ENCODE assay signal across 11 cellular contexts in genomic region chr16:28980330-28980729, GRCh38. TPM values are rescaled to one million over a fixed set of nuclear protein-coding genes. Genes with fewer than 3 reads are reported as not detected.
DNase-seq lines count a peak whose midpoint lies in the region; ATAC-seq, FAIRE-seq and TF ChIP-seq lines count a peak whose summit lies in the region.
"Not testable (repeated sequence)": the region's sequence is repeated elsewhere in the genome, so short reads cannot be mapped to it uniquely, and the experiment has no call there.
"Had no signal": no experiment of that assay in that cellular context is flagged by ENCODE, and none has a peak within 500 bp of the region (broad histone marks: within the 10 kb centered on the region; RNA-seq: fewer than 3 reads in every experiment).

No MANE protein-coding gene starts in this region.

- H2BK12ac ChIP-seq in H1 (ENCODE audit: low read depth, low read length), result not testable (repeated sequence)

- POLR2A ChIA-PET in HCT116 (lab: Charles Lee); Panc1 (lab: Charles Lee): not testable (repeated sequence)
- POLR2A ChIA-PET in H1 (lab: Charles Lee; ENCODE audit: partially characterized antibody), result interaction anchor here (1.1 to 1.9 kb wide), 2 partner anchors 10 to 18 kb away, joined by 3 to 4 read pairs; no protein-coding TSS in a partner anchor

- RAD21 ChIA-PET in HCT116 (lab: Charles Lee; ENCODE audit: low non-redundant PET in 1 of 2, low total read pairs in 2 of 2, uncharacterized antibody in 2 of 2, unreplicated experiment in 2 of 2), result not testable (repeated sequence)

- H3K14ac ChIP-seq in H1 (ENCODE audit: insufficient read length), result not testable (repeated sequence)

- not testable (repeated sequence) for TF ChIP-seq POLR2A in HCT116 (IDR thresholded peaks at IDR 0.05; ENCODE audit: borderline replicate concordance, extremely low read depth, insufficient read depth, insufficient read length); NB4 (IDR thresholded peaks at IDR 0.05; ENCODE audit: extremely low read depth, insufficient read length); H1 (IDR thresholded peaks at IDR 0.05; ENCODE audit: control extremely low read depth in 1 of 2, low read depth in 2 of 2, low read length in 2 of 2)

- not testable (repeated sequence) for H3K4ac ChIP-seq in H1 (replicated peaks; ENCODE audit: insufficient read length, low read depth, low read length); mesendoderm (ENCODE audit: low read depth, low read length)

- peaks cover 11% of the 10 kb centered on the region for H3K4me1 Mint-ChIP-seq in Calu3 (ENCODE audit: low read depth, unreplicated experiment)
- H3K4me1 Mint-ChIP-seq in type B pancreatic cell (ENCODE audit: unreplicated experiment), result not testable (repeated sequence)

- not testable (repeated sequence) for H3K79me1 ChIP-seq in H1 (ENCODE audit: low read depth, low read length); mesendoderm (ENCODE audit: low read length)

- not testable (repeated sequence) for H4K91ac ChIP-seq in H1 (replicated peaks; ENCODE audit: insufficient read length, low read length)

- H3K4me3 Mint-ChIP-seq in Calu3 (ENCODE audit: low read depth, unreplicated experiment); type B pancreatic cell: not testable (repeated sequence)

- H3K4me3 ChIP-seq in HCT116 (replicated peaks in 1 of 2; ENCODE audit: low read depth in 1 of 2, low read length in 2 of 2); NB4 (ENCODE audit: low read depth, low read length); Panc1 (ENCODE audit: low read depth in 2 of 2, low read length in 2 of 2); H1 (ENCODE audit: extremely low read depth in 1 of 4, insufficient read depth in 2 of 4, low read depth in 3 of 4, low read length in 4 of 4); mesendoderm (ENCODE audit: low read length): not testable (repeated sequence)

- not testable (repeated sequence) for H4K8ac ChIP-seq in H1 (ENCODE audit: extremely low read depth, insufficient read depth, low read length); mesendoderm (ENCODE audit: low read depth, low read length)

- TF ChIP-seq EP300 in H1 (IDR thresholded peaks at IDR 0.05; ENCODE audit: borderline replicate concordance in 1 of 2, low read depth in 2 of 2, low read length in 2 of 2), result not testable (repeated sequence)

- H3K27ac ChIP-seq in HCT116 (ENCODE audit: low read depth, low read length); Panc1 (ENCODE audit: low read length); H1 (ENCODE audit: low read depth, low read length); mesendoderm (ENCODE audit: low read depth, low read length): not testable (repeated sequence)

- not testable (repeated sequence) for TF ChIP-seq RAD21 in HCT116 (IDR thresholded peaks at IDR 0.05; ENCODE audit: low read depth); H1 (IDR thresholded peaks at IDR 0.05 in 1 of 2, conservative IDR thresholded peaks at IDR 0.05 in 1 of 2; ENCODE audit: low read depth in 2 of 2, low read length in 2 of 2)

- H3K36me3 ChIP-seq in HCT116 (ENCODE audit: control insufficient read depth in 1 of 2, insufficient read depth in 2 of 2, low read length in 2 of 2) (peaks cover 0 to 15% of the 10 kb centered on the region in 2 experiments; a peak in 2 of 4 replicates), H1 (ENCODE audit: control insufficient read depth in 2 of 4, insufficient read depth in 4 of 4, low read length in 3 of 4) (peaks cover 0 to 16% (median 5%) of the 10 kb centered on the region in 4 experiments; a peak in 4 of 8 replicates)
- H3K36me3 ChIP-seq in Panc1 (ENCODE audit: control insufficient read depth, insufficient read depth, low read length); mesendoderm (ENCODE audit: control insufficient read depth, insufficient read depth, low read length): not testable (repeated sequence)

- H3K9me2 ChIP-seq in HCT116 (ENCODE audit: insufficient read depth), result not testable (repeated sequence)

- not testable (repeated sequence) for H4K20me1 ChIP-seq in HCT116 (ENCODE audit: insufficient read depth); H1 (replicated peaks in 1 of 2; ENCODE audit: control insufficient read depth in 1 of 2, insufficient read depth in 2 of 2, low read length in 2 of 2)

- not testable (repeated sequence) for H3K23ac ChIP-seq in H1 (ENCODE audit: insufficient read length); mesendoderm (ENCODE audit: low read length)

- not testable (repeated sequence) for H3K27me3 Mint-ChIP-seq in Calu3 (ENCODE audit: unreplicated experiment); type B pancreatic cell

- not testable (repeated sequence) for H3K79me2 ChIP-seq in HCT116 (ENCODE audit: insufficient read depth, low read length); H1 (ENCODE audit: control insufficient read depth in 1 of 2, insufficient read depth in 2 of 2, low read length in 2 of 2); mesendoderm (ENCODE audit: control insufficient read depth, insufficient read depth, low read length)

- not testable (repeated sequence) for H3K27me3 ChIP-seq in HCT116 (ENCODE audit: insufficient read depth, low read length); Panc1 (ENCODE audit: control insufficient read depth, insufficient read depth, low read length); H1 (replicated peaks in 1 of 4; ENCODE audit: control insufficient read depth in 3 of 4, extremely low read depth in 1 of 4, insufficient read depth in 3 of 4, low read length in 3 of 4); mesendoderm (ENCODE audit: insufficient read depth, low read length, poor library complexity)

- not testable (repeated sequence) for BruUV-seq in Calu3 (replicated peaks; lab: Mats Ljungman, UMichigan); HCT116 (replicated peaks; lab: Mats Ljungman, UMichigan); Panc1 (replicated peaks; lab: Mats Ljungman, UMichigan)

- H3K18ac ChIP-seq in H1 (ENCODE audit: extremely low read depth, low read length); mesendoderm (ENCODE audit: low read length): not testable (repeated sequence)

- H3K23me2 ChIP-seq in H1 (ENCODE audit: low read depth, low read length), result not testable (repeated sequence)

- not testable (repeated sequence) for H2BK5ac ChIP-seq in H1 (ENCODE audit: low read depth, low read length); mesendoderm (ENCODE audit: low read length)

- H2BK15ac ChIP-seq in H1 (ENCODE audit: low read length); mesendoderm (replicated peaks; ENCODE audit: low read depth): not testable (repeated sequence)

- intact Hi-C loops in Calu3 (cut with micrococcal nuclease; ENCODE audit: unreplicated experiment); HCT116 (cut with micrococcal nuclease); Panc1 (cut with micrococcal nuclease; ENCODE audit: unreplicated experiment): not testable (repeated sequence)

- not testable (repeated sequence) for FAIRE-seq in H1 (lab: Jason Lieb, UNC)

- H3K4me2 ChIP-seq in HCT116 (ENCODE audit: low read length); H1 (ENCODE audit: insufficient read depth in 1 of 2, low read depth in 2 of 2, low read length in 2 of 2); mesendoderm (ENCODE audit: low read length): not testable (repeated sequence)

- not testable (repeated sequence) for H2BK20ac ChIP-seq in H1 (ENCODE audit: low read length)

- H4K5ac ChIP-seq in H1 (ENCODE audit: insufficient read length, low read depth, low read length); mesendoderm (ENCODE audit: low read length): not testable (repeated sequence)

- DNase-seq in Calu3 (peak; percentile 15), mesendoderm (peak; percentile 22)
- not testable (repeated sequence) for DNase-seq in HCT116 (ENCODE audit: low read depth, low spot score); NB4 (ENCODE audit: low read depth); Panc1 (ENCODE audit: low read depth, low spot score); H1 (ENCODE audit: low read depth in 1 of 2, low spot score in 2 of 2); type B pancreatic cell (ENCODE audit: extremely low spot score, unreplicated experiment)

- peak; percentile 64 for ATAC-seq in HCT116
- not testable (repeated sequence) for ATAC-seq in Panc1

- H3K4me1 ChIP-seq in HCT116 (ENCODE audit: control insufficient read depth in 1 of 2, insufficient read depth in 2 of 2, low read length in 2 of 2); Panc1 (ENCODE audit: control insufficient read depth, insufficient read depth, low read length); H1 (replicated peaks in 1 of 4; ENCODE audit: control insufficient read depth in 3 of 4, insufficient read depth in 4 of 4, low read length in 3 of 4); mesendoderm (ENCODE audit: control insufficient read depth, low read depth, low read length): not testable (repeated sequence)

- H3K9ac ChIP-seq in HCT116 (ENCODE audit: low read length); H1 (replicated peaks in 1 of 4; ENCODE audit: extremely low read depth in 1 of 4, low read depth in 3 of 4, low read length in 3 of 4); mesendoderm (ENCODE audit: low read length): not testable (repeated sequence)

- H3K36me3 Mint-ChIP-seq in Calu3 (ENCODE audit: insufficient read depth, unreplicated experiment), result peaks cover 20% of the 10 kb centered on the region
- not testable (repeated sequence) for H3K36me3 Mint-ChIP-seq in type B pancreatic cell

- H3K27ac Mint-ChIP-seq in Calu3 (ENCODE audit: unreplicated experiment); type B pancreatic cell: not testable (repeated sequence)

- H3K9me3 ChIP-seq in HCT116 (ENCODE audit: control insufficient read depth in 1 of 2, insufficient read depth in 1 of 2, low read depth in 1 of 2, low read length in 2 of 2); Panc1 (ENCODE audit: control insufficient read depth, insufficient read depth, low read depth, low read length); H1 (ENCODE audit: insufficient read depth in 2 of 2, low read depth in 1 of 2, low read length in 1 of 2): not testable (repeated sequence)

- not testable (repeated sequence) for TF ChIP-seq CTCF in Calu3 (IDR thresholded peaks at IDR 0.05; ENCODE audit: unreplicated experiment)
- peak; percentile 29 for TF ChIP-seq CTCF in GM12873 (IDR thresholded peaks at IDR 0.05; ENCODE audit: insufficient read depth, low read depth, low read length, missing control alignments)
- peak; percentile 18 to 31 (median 22); a peak in 2 of 6 replicates for TF ChIP-seq CTCF in HCT116 (IDR thresholded peaks at IDR 0.05 in 2 of 3, conservative IDR thresholded peaks at IDR 0.05 in 1 of 3; ENCODE audit: borderline replicate concordance in 1 of 3, insufficient read depth in 1 of 3, low read depth in 2 of 3, low read length in 2 of 3)
- TF ChIP-seq CTCF in NB4 (IDR thresholded peaks at IDR 0.05; ENCODE audit: low read depth, low read length), result peak; percentile 7
- peak; percentile 42 for TF ChIP-seq CTCF in Panc1 (IDR thresholded peaks at IDR 0.05)
- peak; percentile 19 to 27 (median 24); a peak in 3 of 4 replicates for TF ChIP-seq CTCF in H1 (IDR thresholded peaks at IDR 0.05; ENCODE audit: control extremely low read depth in 1 of 3, insufficient read depth in 1 of 3, low read depth in 1 of 3, low read length in 3 of 3)
- TF ChIP-seq CTCF in type B pancreatic cell (conservative IDR thresholded peaks at IDR 0.05), result peak; percentile 35

- H2AFZ ChIP-seq in HCT116 (ENCODE audit: low read depth, low read length, poor library complexity, severe bottlenecking); H1 (ENCODE audit: low read length): not testable (repeated sequence)

- H3K56ac ChIP-seq in H1 (replicated peaks; ENCODE audit: insufficient read length, low read depth, low read length); mesendoderm (ENCODE audit: low read length): not testable (repeated sequence)

- H3K9me3 Mint-ChIP-seq in Calu3 (ENCODE audit: low read depth, unreplicated experiment); type B pancreatic cell: not testable (repeated sequence)

- WGBS in H1 (ENCODE audit: extremely low coverage in 1 of 2, insufficient coverage in 1 of 2, insufficient read length in 1 of 2, insufficient replicate concordance in 2 of 2, low coverage in 1 of 2, low lambda C conversion rate in 2 of 2, missing lambda C conversion rate in 1 of 2), 2 experiments, result 84% methylated on average over 7 of the region's 7 CpGs; no CpG with 5 or more reads in 1 of the 2 experiments
- no CpG with 5 or more reads among the region's 7 CpGs for WGBS in mesendoderm (ENCODE audit: extremely low coverage, insufficient coverage, low lambda C conversion rate)

- CTCF ChIA-PET in Calu3 (lab: Charles Lee); HCT116 (lab: Charles Lee); Panc1 (lab: Charles Lee): not testable (repeated sequence)
- CTCF ChIA-PET in H1 (lab: Charles Lee; ENCODE audit: partially characterized antibody), result interaction anchor here (0.7 to 4.6 kb wide), 20 partner anchors 9 to 129 kb away, joined by 3 to 18 read pairs (median 4); no protein-coding TSS in a partner anchor

- H2BK120ac ChIP-seq in H1 (replicated peaks; ENCODE audit: low read depth, low read length); mesendoderm (ENCODE audit: low read depth, low read length): not testable (repeated sequence)

- H2AK5ac ChIP-seq in H1 (ENCODE audit: low read depth, low read length); mesendoderm (ENCODE audit: low read length): not testable (repeated sequence)

- in situ Hi-C loops in Panc1 (cut with HindIII; ENCODE audit: low pct_unique_long_range_greater_than_20kb, low sequenced_read_pairs), result not testable (repeated sequence)

RNA-seq across cellular contexts. Expression of gene LAT, which starts 4.5 kb away (rescaled TPM):
- total RNA-seq in Calu3 (2022) (9.7 and 11.3 TPM in 2 replicates), HCT116 (2021; ENCODE audit: unreplicated experiment) (3.3 TPM), Panc1 (2021; ENCODE audit: unreplicated experiment) (3.7 TPM), type B pancreatic cell (ENCODE audit: low replicate concordance) (3.8 and 8.5 TPM in 2 replicates)
- 2.0 and 3.0 TPM in 2 replicates for polyA plus RNA-seq in HCT116 (2012)
- polyA plus RNA-seq in Panc1 (2012; ENCODE audit: insufficient read length), result 4.2 TPM
- total RNA-seq in H1 (2021; fragmentation: NEBNext Ultra II Directional; extraction: Animal tissue kit (Norgen Biotek cat#: 25700)), result 2.7 and 3.0 TPM in 2 replicates
- 3.4 and 6.9 TPM in 2 replicates for polyA plus RNA-seq in H1 (2011; rRNA removed)
- 3.8 TPM for polyA plus RNA-seq in H1 (2011; cell fraction: cytosol; rRNA removed)
- polyA plus RNA-seq in H1 (2011; cell fraction: nucleus; rRNA removed), result 37.5 TPM
- 5.0 to 7.0 TPM (median 5.7 TPM) in 4 replicates for polyA plus RNA-seq in H1 (2012, experiment 1 of 2)
- 4.2 TPM for polyA plus RNA-seq in H1 (2012, experiment 2 of 2)
- 3.2 TPM for polyA plus RNA-seq in H1 (2013, experiment 1 of 2)
- polyA plus RNA-seq in H1 (2013, experiment 2 of 2), result 2.6 TPM
- polyA minus RNA-seq in H1 (2011; rRNA and poly(A)+ RNA removed), result 0.85 and 1.7 TPM in 2 replicates
- not detected for polyA minus RNA-seq in H1 (2011; cell fraction: cytosol; rRNA and poly(A)+ RNA removed)
- polyA minus RNA-seq in H1 (2011; cell fraction: nucleus; rRNA and poly(A)+ RNA removed), result 2.9 TPM
- 1.9 TPM for polyA plus RNA-seq in mesendoderm (2013, experiment 1 of 2)
- 1.5 TPM for polyA plus RNA-seq in mesendoderm (2013, experiment 2 of 2)

RNA-seq across cellular contexts. Expression of gene SPNS1, which starts 5.8 kb away (rescaled TPM):
- 44.8 and 50.0 TPM in 2 replicates for total RNA-seq in Calu3 (2022)
- 32.3 TPM for total RNA-seq in HCT116 (2021; ENCODE audit: unreplicated experiment)
- polyA plus RNA-seq in HCT116 (2012), result 16.7 and 23.2 TPM in 2 replicates
- 79.1 TPM for total RNA-seq in Panc1 (2021; ENCODE audit: unreplicated experiment)
- polyA plus RNA-seq in Panc1 (2012; ENCODE audit: insufficient read length), result 84.3 TPM
- 48.8 and 49.7 TPM in 2 replicates for total RNA-seq in H1 (2021; fragmentation: NEBNext Ultra II Directional; extraction: Animal tissue kit (Norgen Biotek cat#: 25700))
- 66.9 and 124 TPM in 2 replicates for polyA plus RNA-seq in H1 (2011; rRNA removed)
- 46.9 TPM for polyA plus RNA-seq in H1 (2011; cell fraction: cytosol; rRNA removed)
- polyA plus RNA-seq in H1 (2011; cell fraction: nucleus; rRNA removed), result 99.1 TPM
- 39.9 to 59.4 TPM (median 47.8 TPM) in 4 replicates for polyA plus RNA-seq in H1 (2012, experiment 1 of 2)
- polyA plus RNA-seq in H1 (2012, experiment 2 of 2), result 68.0 TPM
- polyA plus RNA-seq in H1 (2013, experiment 1 of 2), result 48.1 TPM
- polyA plus RNA-seq in H1 (2013, experiment 2 of 2), result 54.5 TPM
- polyA minus RNA-seq in H1 (2011; rRNA and poly(A)+ RNA removed), result 38.1 and 58.7 TPM in 2 replicates
- 38.8 TPM for polyA minus RNA-seq in H1 (2011; cell fraction: cytosol; rRNA and poly(A)+ RNA removed)
- 22.0 TPM for polyA minus RNA-seq in H1 (2011; cell fraction: nucleus; rRNA and poly(A)+ RNA removed)
- 27.5 TPM for polyA plus RNA-seq in mesendoderm (2013, experiment 1 of 2)
- polyA plus RNA-seq in mesendoderm (2013, experiment 2 of 2), result 26.5 TPM
- total RNA-seq in type B pancreatic cell (ENCODE audit: low replicate concordance), result 54.5 and 61.2 TPM in 2 replicates

RNA-seq across cellular contexts. Expression of gene NFATC2IP, which starts 29.6 kb away (rescaled TPM):
- total RNA-seq in Calu3 (2022) (91.0 and 92.3 TPM in 2 replicates), HCT116 (2021; ENCODE audit: unreplicated experiment) (41.4 TPM), Panc1 (2021; ENCODE audit: unreplicated experiment) (47.3 TPM), type B pancreatic cell (ENCODE audit: low replicate concordance) (41.3 and 64.4 TPM in 2 replicates)
- polyA plus RNA-seq in HCT116 (2012), result 30.4 and 34.6 TPM in 2 replicates
- polyA plus RNA-seq in Panc1 (2012; ENCODE audit: insufficient read length), result 30.5 TPM
- total RNA-seq in H1 (2021; fragmentation: NEBNext Ultra II Directional; extraction: Animal tissue kit (Norgen Biotek cat#: 25700)), result 54.4 and 56.0 TPM in 2 replicates
- polyA plus RNA-seq in H1 (2011; rRNA removed), result 71.5 and 73.3 TPM in 2 replicates
- polyA plus RNA-seq in H1 (2011; cell fraction: cytosol; rRNA removed), result 86.2 TPM
- 140 TPM for polyA plus RNA-seq in H1 (2011; cell fraction: nucleus; rRNA removed)
- polyA plus RNA-seq in H1 (2012, experiment 1 of 2), result 75.2 to 84.1 TPM (median 78.7 TPM) in 4 replicates
- polyA plus RNA-seq in H1 (2012, experiment 2 of 2), result 41.1 TPM
- 45.8 TPM for polyA plus RNA-seq in H1 (2013, experiment 1 of 2)
- 38.1 TPM for polyA plus RNA-seq in H1 (2013, experiment 2 of 2)
- polyA minus RNA-seq in H1 (2011; rRNA and poly(A)+ RNA removed), result 67.6 and 74.7 TPM in 2 replicates
- 27.4 TPM for polyA minus RNA-seq in H1 (2011; cell fraction: cytosol; rRNA and poly(A)+ RNA removed)
- polyA minus RNA-seq in H1 (2011; cell fraction: nucleus; rRNA and poly(A)+ RNA removed), result 67.3 TPM
- 28.9 TPM for polyA plus RNA-seq in mesendoderm (2013, experiment 1 of 2)
- polyA plus RNA-seq in mesendoderm (2013, experiment 2 of 2), result 29.8 TPM

RNA-seq across cellular contexts. Expression of gene CD19, which starts 48.6 kb away (rescaled TPM):
- not detected in 2 replicates for total RNA-seq in Calu3 (2022)
- 0.27 TPM for total RNA-seq in HCT116 (2021; ENCODE audit: unreplicated experiment)
- polyA plus RNA-seq in HCT116 (2012), result 0.05 and 0.09 TPM in 2 replicates
- total RNA-seq in Panc1 (2021; ENCODE audit: unreplicated experiment), result not detected
- polyA plus RNA-seq in Panc1 (2012; ENCODE audit: insufficient read length), result not detected
- total RNA-seq in H1 (2021; fragmentation: NEBNext Ultra II Directional; extraction: Animal tissue kit (Norgen Biotek cat#: 25700)), result 0.21 and 0.65 TPM in 2 replicates
- polyA plus RNA-seq in H1 (2011; rRNA removed), result 0.57 and 2.3 TPM in 2 replicates
- polyA plus RNA-seq in H1 (2011; cell fraction: cytosol; rRNA removed), result 1.8 TPM
- 1.0 TPM for polyA plus RNA-seq in H1 (2011; cell fraction: nucleus; rRNA removed)
- polyA plus RNA-seq in H1 (2012, experiment 1 of 2), result 0.53 to 0.73 TPM (median 0.65 TPM) in 4 replicates
- polyA plus RNA-seq in H1 (2012, experiment 2 of 2), result 0.16 TPM
- 1.1 TPM for polyA plus RNA-seq in H1 (2013, experiment 1 of 2)
- polyA plus RNA-seq in H1 (2013, experiment 2 of 2), result 1.6 TPM
- polyA minus RNA-seq in H1 (2011; rRNA and poly(A)+ RNA removed), result 0.28 TPM in 1 of 2 replicates, not detected in the other
- polyA minus RNA-seq in H1 (2011; cell fraction: cytosol; rRNA and poly(A)+ RNA removed), result not detected
- polyA minus RNA-seq in H1 (2011; cell fraction: nucleus; rRNA and poly(A)+ RNA removed), result 1.1 TPM
- polyA plus RNA-seq in mesendoderm (2013, experiment 1 of 2), result 0.46 TPM
- polyA plus RNA-seq in mesendoderm (2013, experiment 2 of 2), result 0.39 TPM
- total RNA-seq in type B pancreatic cell (ENCODE audit: low replicate concordance), result not detected in 2 replicates
- total RNA-seq: A673, GM23248, IMR-90 had no signal
- polyA plus RNA-seq: GM23248, IMR-90 had no signal

RNA-seq across cellular contexts. Expression of gene RABEP2, which starts 55.3 kb away (rescaled TPM):
- total RNA-seq in Calu3 (2022) (30.2 and 34.3 TPM in 2 replicates), HCT116 (2021; ENCODE audit: unreplicated experiment) (13.4 TPM), Panc1 (2021; ENCODE audit: unreplicated experiment) (24.8 TPM), type B pancreatic cell (ENCODE audit: low replicate concordance) (23.3 and 44.4 TPM in 2 replicates)
- 8.6 and 10.0 TPM in 2 replicates for polyA plus RNA-seq in HCT116 (2012)
- 36.9 TPM for polyA plus RNA-seq in Panc1 (2012; ENCODE audit: insufficient read length)
- total RNA-seq in H1 (2021; fragmentation: NEBNext Ultra II Directional; extraction: Animal tissue kit (Norgen Biotek cat#: 25700)), result 13.3 and 14.9 TPM in 2 replicates
- polyA plus RNA-seq in H1 (2011; rRNA removed), result 10.4 and 13.2 TPM in 2 replicates
- polyA plus RNA-seq in H1 (2011; cell fraction: cytosol; rRNA removed), result 21.1 TPM
- 27.3 TPM for polyA plus RNA-seq in H1 (2011; cell fraction: nucleus; rRNA removed)
- 13.5 to 16.6 TPM (median 15.7 TPM) in 4 replicates for polyA plus RNA-seq in H1 (2012, experiment 1 of 2)
- polyA plus RNA-seq in H1 (2012, experiment 2 of 2), result 10.2 TPM
- 8.9 TPM for polyA plus RNA-seq in H1 (2013, experiment 1 of 2)
- 8.0 TPM for polyA plus RNA-seq in H1 (2013, experiment 2 of 2)
- polyA minus RNA-seq in H1 (2011; rRNA and poly(A)+ RNA removed), result 3.9 and 4.0 TPM in 2 replicates
- polyA minus RNA-seq in H1 (2011; cell fraction: cytosol; rRNA and poly(A)+ RNA removed), result 9.5 TPM
- 13.0 TPM for polyA minus RNA-seq in H1 (2011; cell fraction: nucleus; rRNA and poly(A)+ RNA removed)
- 7.2 TPM for polyA plus RNA-seq in mesendoderm (2013, experiment 1 of 2)
- 6.6 TPM for polyA plus RNA-seq in mesendoderm (2013, experiment 2 of 2)
